In genomic region chr16:4426021-4426684, GRCh38 we compare ENCODE assay signal across 8 cellular contexts. TPM values are rescaled to one million over a fixed set of nuclear protein-coding genes. Genes with fewer than 3 reads are reported as not detected.
DNase-seq lines count a peak whose midpoint lies in the region; ATAC-seq and TF ChIP-seq lines count a peak whose summit lies in the region.

No MANE protein-coding gene starts in this region.

- peak overlapping the region; percentile 93 for H3K27ac ChIP-seq in CD4-positive, alpha-beta T cell (ENCODE audit: low read depth, low read length)

- DNase-seq in CD4-positive, alpha-beta T cell: peak in 2 of 10 experiments; percentile 33 to 75
- DNase-seq in activated CD8-positive, alpha-beta T cell treated with anti-CD3 and anti-CD28 coated beads, Interleukin-2, amount 10 ng/mL, durations not matched to agents 7 days and 5 days: no peak
- peak; percentile 60 for DNase-seq in stimulated activated naive CD4-positive, alpha-beta T cell treated with Interleukin-2 at 50 U/mL for 16 hours (lab: John Stamatoyannopoulos, UW)
- DNase-seq in LoVo (ENCODE audit: low spot score) (no peak), NCI-H345 treated with DMSO at 0.1 percent for 48 hours (lab: John Stamatoyannopoulos, UW; ENCODE audit: unreplicated experiment) (no peak)

- no peaks in the 10 kb centered on the region for H3K9me3 ChIP-seq in CD4-positive, alpha-beta T cell (ENCODE audit: control insufficient read depth, low read length)
- H3K9me3 ChIP-seq in iPS-15b (ENCODE audit: control insufficient read depth, insufficient read depth, low read length): no peaks in the 10 kb centered on the region

- CTCF ChIA-PET in CD4-positive, alpha-beta T cell (lab: Charles Lee): no interaction called here
- CTCF ChIA-PET in activated CD8-positive, alpha-beta T cell treated with anti-CD3 and anti-CD28 coated beads, Interleukin-2, amount 10 ng/mL, durations not matched to agents 7 days and 5 days (lab: Charles Lee): no interaction called here

- no peaks in the 10 kb centered on the region for H3K27me3 ChIP-seq in CD4-positive, alpha-beta T cell (ENCODE audit: control insufficient read depth, insufficient read depth, low read length)
- no peaks in the 10 kb centered on the region for H3K27me3 ChIP-seq in iPS-15b (ENCODE audit: control insufficient read depth, insufficient read depth, low read length)

- peak; percentile 46 for ATAC-seq in CD4-positive, alpha-beta T cell (ENCODE audit: poor library complexity)
- ATAC-seq in GM19324 (IDR thresholded peaks at IDR 0.05; ENCODE audit: low FRiP score, unreplicated experiment) (peak; percentile 35), HG03342 (IDR thresholded peaks at IDR 0.05; ENCODE audit: unreplicated experiment) (peak; percentile 28)
- ATAC-seq in activated CD8-positive, alpha-beta T cell treated with anti-CD3 and anti-CD28 coated beads, Interleukin-2, amount 10 ng/mL, durations not matched to agents 7 days and 5 days: peak; percentile 49

- TF ChIP-seq CTCF in CD4-positive, alpha-beta T cell (IDR thresholded peaks at IDR 0.05): no peak

- peak overlapping the region; percentile 92 for H3K9ac ChIP-seq in iPS-15b (ENCODE audit: low read depth, low read length)

- no peaks in the 10 kb centered on the region for H3K27me3 Mint-ChIP-seq in CD4-positive, alpha-beta T cell
- H3K27me3 Mint-ChIP-seq in activated CD8-positive, alpha-beta T cell treated with anti-CD3 and anti-CD28 coated beads, Interleukin-2, amount 10 ng/mL, durations not matched to agents 7 days and 5 days (ENCODE audit: low read depth): no peaks in the 10 kb centered on the region

- peaks cover 31% of the 10 kb centered on the region for H3K36me3 Mint-ChIP-seq in CD4-positive, alpha-beta T cell (ENCODE audit: low read depth)
- H3K36me3 Mint-ChIP-seq in activated CD8-positive, alpha-beta T cell treated with anti-CD3 and anti-CD28 coated beads, Interleukin-2, amount 10 ng/mL, durations not matched to agents 7 days and 5 days (ENCODE audit: low read depth): peaks cover 25% of the 10 kb centered on the region

- no peaks in the 10 kb centered on the region for H3K9me3 Mint-ChIP-seq in CD4-positive, alpha-beta T cell
- no peaks in the 10 kb centered on the region for H3K9me3 Mint-ChIP-seq in activated CD8-positive, alpha-beta T cell treated with anti-CD3 and anti-CD28 coated beads, Interleukin-2, amount 10 ng/mL, durations not matched to agents 7 days and 5 days (ENCODE audit: insufficient read depth)

- peaks cover 7% of the 10 kb centered on the region for H3K4me1 ChIP-seq in iPS-15b (ENCODE audit: control insufficient read depth, insufficient read depth, low read length)

- POLR2A ChIA-PET in CD4-positive, alpha-beta T cell (lab: Charles Lee): interaction anchor here (1.0 kb wide), 1 partner anchor 12 kb away, joined by 3 read pairs; no protein-coding TSS in a partner anchor
- POLR2A ChIA-PET in activated CD8-positive, alpha-beta T cell treated with anti-CD3 and anti-CD28 coated beads, Interleukin-2, amount 10 ng/mL, durations not matched to agents 7 days and 5 days (lab: Charles Lee): interaction anchor here (1.4 to 3.5 kb wide), 2 partner anchors 10 to 37 kb away, joined by 5 to 25 read pairs; partner anchors contain the start of gene CORO7

- H3K4me1 Mint-ChIP-seq in CD4-positive, alpha-beta T cell (ENCODE audit: low read depth): peaks cover 27% of the 10 kb centered on the region
- H3K4me1 Mint-ChIP-seq in activated CD8-positive, alpha-beta T cell treated with anti-CD3 and anti-CD28 coated beads, Interleukin-2, amount 10 ng/mL, durations not matched to agents 7 days and 5 days (ENCODE audit: low read depth): peaks cover 28% of the 10 kb centered on the region

- H3K4me3 ChIP-seq in iPS-15b (ENCODE audit: low read depth, low read length): peak overlapping the region; percentile 97

- H3K36me3 ChIP-seq in iPS-15b (ENCODE audit: control insufficient read depth, insufficient read depth, low read length): peaks cover 2% of the 10 kb centered on the region

- intact Hi-C loops in CD4-positive, alpha-beta T cell (cut with DNase I, micrococcal nuclease): loop anchor here in 1 of 2 experiments (2.0 to 10.0 kb wide), 4 partner anchors 51 to 269 kb away; partner anchors contain the start of genes HMOX2 and NUDT16L1

- H3K27ac Mint-ChIP-seq in CD4-positive, alpha-beta T cell: peak overlapping the region; percentile 99
- H3K27ac Mint-ChIP-seq in activated CD8-positive, alpha-beta T cell treated with anti-CD3 and anti-CD28 coated beads, Interleukin-2, amount 10 ng/mL, durations not matched to agents 7 days and 5 days: peak overlapping the region; percentile 99

- peak overlapping the region; percentile 91 for H3K4me3 Mint-ChIP-seq in CD4-positive, alpha-beta T cell
- peak overlapping the region; percentile 93 for H3K4me3 Mint-ChIP-seq in activated CD8-positive, alpha-beta T cell treated with anti-CD3 and anti-CD28 coated beads, Interleukin-2, amount 10 ng/mL, durations not matched to agents 7 days and 5 days

RNA-seq across cellular contexts. Expression of gene DNAJA3, which starts 0.5 kb away (rescaled TPM):
- 10 to 100 TPM; 17.2 to 18.8 TPM for total RNA-seq in CD4-positive, alpha-beta T cell
- total RNA-seq in activated CD8-positive, alpha-beta T cell treated with anti-CD3 and anti-CD28 coated beads, Interleukin-2, amount 10 ng/mL, durations not matched to agents 7 days and 5 days: 10 to 100 TPM; 55.1 to 61.4 TPM

RNA-seq across cellular contexts. Expression of gene CORO7, which starts 9.8 kb away (rescaled TPM):
- 100 to 1,000 TPM; 801 to 805 TPM for total RNA-seq in CD4-positive, alpha-beta T cell
- 100 to 1,000 TPM; 167 to 176 TPM for total RNA-seq in activated CD8-positive, alpha-beta T cell treated with anti-CD3 and anti-CD28 coated beads, Interleukin-2, amount 10 ng/mL, durations not matched to agents 7 days and 5 days

RNA-seq across cellular contexts. Expression of gene NMRAL1, which starts 48.3 kb away (rescaled TPM):
- total RNA-seq in CD4-positive, alpha-beta T cell: 10 to 100 TPM; 28.6 to 29.5 TPM
- total RNA-seq in activated CD8-positive, alpha-beta T cell treated with anti-CD3 and anti-CD28 coated beads, Interleukin-2, amount 10 ng/mL, durations not matched to agents 7 days and 5 days: 10 to 100 TPM; 53.6 to 55.6 TPM

RNA-seq across cellular contexts. Expression of gene HMOX2, which starts 50.0 kb away (rescaled TPM):
- total RNA-seq in CD4-positive, alpha-beta T cell: 10 to 100 TPM; 63.4 to 66.4 TPM
- total RNA-seq in activated CD8-positive, alpha-beta T cell treated with anti-CD3 and anti-CD28 coated beads, Interleukin-2, amount 10 ng/mL, durations not matched to agents 7 days and 5 days: 10 to 100 TPM; 92.6 to 97.4 TPM

RNA-seq across cellular contexts. Expression of gene VASN, which starts 54.5 kb away (rescaled TPM):
- under 1 TPM; 0.70 to 0.77 TPM for total RNA-seq in CD4-positive, alpha-beta T cell
- not detected for total RNA-seq in activated CD8-positive, alpha-beta T cell treated with anti-CD3 and anti-CD28 coated beads, Interleukin-2, amount 10 ng/mL, durations not matched to agents 7 days and 5 days

Comparison
In these comparisons a context has a peak if more than half of its experiments do, and no peak if none do; other contexts are left out.
1. RNA of gene CORO7, which starts 9.8 kb away (total RNA-seq): 801 to 805 TPM in CD4-positive, alpha-beta T cell; 167 to 176 TPM in activated CD8-positive, alpha-beta T cell treated with anti-CD3 and anti-CD28 coated beads, Interleukin-2, amount 10 ng/mL, durations not matched to agents 7 days and 5 days; every median in the first group is over 4 times any median in the second.
2. Peak in every context shown above with its lines, with median percentiles within 50 percentile points of each other: ATAC-seq.